12 cellular contexts compared by ENCODE assay signal in the genomic region with DNA sequence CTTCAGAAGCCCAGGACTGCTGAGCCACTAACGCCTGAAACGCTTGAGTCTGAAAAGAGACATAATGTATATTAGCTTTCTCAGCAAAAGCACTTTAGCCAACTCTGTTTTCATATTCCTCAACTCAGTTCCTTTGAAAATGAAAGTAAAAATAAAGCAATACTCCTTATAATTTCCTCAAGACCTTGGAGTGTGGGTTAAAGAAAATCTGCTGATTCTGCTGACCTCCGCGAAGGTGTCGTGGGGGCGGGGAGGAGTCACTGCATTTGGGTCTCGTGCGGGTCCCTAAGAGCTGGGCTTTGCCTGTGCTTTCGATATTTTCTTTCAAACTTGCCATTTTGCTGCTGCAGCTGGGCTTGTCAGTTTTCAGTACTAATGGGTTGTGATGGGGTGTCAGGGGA.
DNase-seq lines count a peak whose midpoint lies in the region; ATAC-seq and TF ChIP-seq lines count a peak whose summit lies in the region.
"Had no signal": no experiment of that assay in that cellular context is flagged by ENCODE, and none has a peak within 500 bp of the region (broad histone marks: within the 10 kb centered on the region; RNA-seq: fewer than 3 reads in every experiment).

No MANE protein-coding gene starts in this region.

- CTCF ChIA-PET in activated naive CD4-positive, alpha-beta T cell treated with anti-CD3 and anti-CD28 coated beads for 36 hours (lab: Charles Lee): interaction anchor here (0.6 kb wide), 1 partner anchor 70 kb away, joined by 3 read pairs; no protein-coding TSS in a partner anchor

- H3K4me3 Mint-ChIP-seq in activated naive CD4-positive, alpha-beta T cell treated with anti-CD3 and anti-CD28 coated beads for 36 hours: peak overlapping the region; percentile 3
- peak overlapping the region; percentile 39 for H3K4me3 Mint-ChIP-seq in activated T-helper 17 cell treated with anti-CD3 and anti-CD28 coated beads, Interleukin-2, amount 50 U/mL, for 72 hours

- intact Hi-C loops in activated naive CD4-positive, alpha-beta T cell treated with anti-CD3 and anti-CD28 coated beads for 36 hours (cut with micrococcal nuclease): no loop called here
- intact Hi-C loops in mucosa of descending colon (cut with DNase I, micrococcal nuclease) (no loop called here), tibial artery (cut with DNase I; ENCODE audit: low total_unique reads) (no loop called here)

- no peaks in the 10 kb centered on the region for H3K36me3 ChIP-seq in mucosa of descending colon (ENCODE audit: low read depth)
- no peaks in the 10 kb centered on the region for H3K36me3 ChIP-seq in tibial artery

- H3K27ac ChIP-seq in tibial artery: no peak overlapping the region
- H3K27ac ChIP-seq: A549 had no signal

- no peaks in the 10 kb centered on the region for H3K27me3 Mint-ChIP-seq in activated naive CD4-positive, alpha-beta T cell treated with anti-CD3 and anti-CD28 coated beads for 36 hours (ENCODE audit: low read depth)
- no peaks in the 10 kb centered on the region for H3K27me3 Mint-ChIP-seq in activated T-helper 17 cell treated with anti-CD3 and anti-CD28 coated beads, Interleukin-2, amount 50 U/mL, for 72 hours

- TF ChIP-seq CTCF in mucosa of descending colon (IDR thresholded peaks at IDR 0.05) (no peak), tibial artery (IDR thresholded peaks at IDR 0.05) (no peak)

- H3K4me3 ChIP-seq in mucosa of descending colon (no peak overlapping the region), tibial artery (peak overlapping the region; percentile 36 to 40)
- H3K4me3 ChIP-seq: A549, testis had no signal

- H3K27ac Mint-ChIP-seq in activated naive CD4-positive, alpha-beta T cell treated with anti-CD3 and anti-CD28 coated beads for 36 hours: no peak overlapping the region
- no peak overlapping the region for H3K27ac Mint-ChIP-seq in activated T-helper 17 cell treated with anti-CD3 and anti-CD28 coated beads, Interleukin-2, amount 50 U/mL, for 72 hours

- H3K27me3 ChIP-seq in tibial artery: no peaks in the 10 kb centered on the region
- H3K27me3 ChIP-seq: testis had no signal

- H3K36me3 Mint-ChIP-seq in activated naive CD4-positive, alpha-beta T cell treated with anti-CD3 and anti-CD28 coated beads for 36 hours (ENCODE audit: low read depth): no peaks in the 10 kb centered on the region
- H3K36me3 Mint-ChIP-seq in activated T-helper 17 cell treated with anti-CD3 and anti-CD28 coated beads, Interleukin-2, amount 50 U/mL, for 72 hours (ENCODE audit: low read depth): no peaks in the 10 kb centered on the region

- DNase-seq in activated naive CD4-positive, alpha-beta T cell treated with anti-CD3 and anti-CD28 coated beads for 36 hours: no peak
- no peak for DNase-seq in activated naive CD4-positive, alpha-beta T cell (lab: John Stamatoyannopoulos, UW)
- no peak for DNase-seq in mucosa of descending colon
- DNase-seq in tibial artery: no peak
- no peak for DNase-seq in AG08396 (ENCODE audit: low spot score)
- DNase-seq: KBM-7, NCI-H69, testis had no signal

- H3K4me1 Mint-ChIP-seq in activated naive CD4-positive, alpha-beta T cell treated with anti-CD3 and anti-CD28 coated beads for 36 hours (ENCODE audit: low read depth): peaks cover 24% of the 10 kb centered on the region
- peaks cover 4% of the 10 kb centered on the region for H3K4me1 Mint-ChIP-seq in activated T-helper 17 cell treated with anti-CD3 and anti-CD28 coated beads, Interleukin-2, amount 50 U/mL, for 72 hours

- H3K4me1 ChIP-seq in mucosa of descending colon (ENCODE audit: low read depth): peaks cover 5% of the 10 kb centered on the region
- peaks cover 0 to 16% (median 6%) of the 10 kb centered on the region in 4 donors for H3K4me1 ChIP-seq in tibial artery
- H3K4me1 ChIP-seq: A549, testis had no signal

- peaks cover 2% of the 10 kb centered on the region for H3K9me3 Mint-ChIP-seq in activated naive CD4-positive, alpha-beta T cell treated with anti-CD3 and anti-CD28 coated beads for 36 hours
- no peaks in the 10 kb centered on the region for H3K9me3 Mint-ChIP-seq in activated T-helper 17 cell treated with anti-CD3 and anti-CD28 coated beads, Interleukin-2, amount 50 U/mL, for 72 hours

- no peak for ATAC-seq in activated T-helper 17 cell treated with anti-CD3 and anti-CD28 coated beads, Interleukin-2, amount 50 U/mL, for 72 hours (replicated peaks)
- ATAC-seq in mucosa of descending colon (peak; percentile 26), HG02678 (IDR thresholded peaks at IDR 0.05; ENCODE audit: unreplicated experiment) (no peak), GM19395 (IDR thresholded peaks at IDR 0.05; ENCODE audit: unreplicated experiment) (no peak)
- ATAC-seq: A549 had no signal

- H3K9me3 ChIP-seq in mucosa of descending colon: no peaks in the 10 kb centered on the region
- no peaks in the 10 kb centered on the region for H3K9me3 ChIP-seq in tibial artery
- H3K9me3 ChIP-seq: A549, testis had no signal
